In genomic region chr7:149773446-149774236, GRCh38 we compare ENCODE assay signal across 9 cellular contexts. TPM values are rescaled to one million over a fixed set of nuclear protein-coding genes. Genes with fewer than 3 reads are reported as not detected.
DNase-seq lines count a peak whose midpoint lies in the region; ATAC-seq and TF ChIP-seq lines count a peak whose summit lies in the region.
"Had no signal": no experiment of that assay in that cellular context is flagged by ENCODE, and none has a peak within 500 bp of the region (broad histone marks: within the 10 kb centered on the region; RNA-seq: fewer than 3 reads in every experiment).

TSS of gene ZNF467 (minus strand) at chr7:149773588. CDS start at chr7:149771032, 2,556 bp downstream.

- H3K36me3 Mint-ChIP-seq in activated T-helper 2 cell treated with anti-CD3 and anti-CD28 coated beads, Interferon-gamma antibody, Interleukin-2, Interleukin-4, amounts not matched to agents 10 μg/mL and 5 μg/mL and 100 μg/mL, durations not matched to agents 14 hours and 24 hours and 36 hours (ENCODE audit: low read depth) = no peaks in the 10 kb centered on the region

- H3K27ac Mint-ChIP-seq in activated T-helper 2 cell treated with anti-CD3 and anti-CD28 coated beads, Interferon-gamma antibody, Interleukin-2, Interleukin-4, amounts not matched to agents 10 μg/mL and 5 μg/mL and 100 μg/mL, durations not matched to agents 14 hours and 24 hours and 36 hours = no peak within 1 kb of the TSS

- peaks cover 3% of the 10 kb centered on the region for H3K4me1 Mint-ChIP-seq in activated T-helper 2 cell treated with anti-CD3 and anti-CD28 coated beads, Interferon-gamma antibody, Interleukin-2, Interleukin-4, amounts not matched to agents 10 μg/mL and 5 μg/mL and 100 μg/mL, durations not matched to agents 14 hours and 24 hours and 36 hours (ENCODE audit: low read depth)

- peaks cover 37% of the 10 kb centered on the region for H3K27me3 ChIP-seq in neutrophil

- H3K4me3 Mint-ChIP-seq in activated T-helper 2 cell treated with anti-CD3 and anti-CD28 coated beads, Interferon-gamma antibody, Interleukin-2, Interleukin-4, amounts not matched to agents 10 μg/mL and 5 μg/mL and 100 μg/mL, durations not matched to agents 14 hours and 24 hours and 36 hours (ENCODE audit: low read depth) = peak within 1 kb of the TSS; percentile 57

- peak within 1 kb of the TSS; percentile 87 to 88 for H3K4me3 ChIP-seq in neutrophil (ENCODE audit: low read depth in 1 of 2, low read length in 1 of 2)

- H3K4me1 ChIP-seq in neutrophil (ENCODE audit: control insufficient read depth in 1 of 2, insufficient read depth in 1 of 2, low read depth in 1 of 2, low read length in 1 of 2) = peaks cover 35 to 43% of the 10 kb centered on the region in 2 experiments

- peaks cover 24% of the 10 kb centered on the region for H3K36me3 ChIP-seq in neutrophil

- no peaks in the 10 kb centered on the region for H3K9me3 ChIP-seq in neutrophil

- H3K9me3 Mint-ChIP-seq in activated T-helper 2 cell treated with anti-CD3 and anti-CD28 coated beads, Interferon-gamma antibody, Interleukin-2, Interleukin-4, amounts not matched to agents 10 μg/mL and 5 μg/mL and 100 μg/mL, durations not matched to agents 14 hours and 24 hours and 36 hours = no peaks in the 10 kb centered on the region

- ATAC-seq in HG02870 (IDR thresholded peaks at IDR 0.05; ENCODE audit: unreplicated experiment) = no peak

- peak within 1 kb of the TSS; percentile 96 for H3K27ac ChIP-seq in neutrophil

- DNase-seq in EH (ENCODE audit: low read depth) (peak; percentile 41), NCI-H2171 (lab: John Stamatoyannopoulos, UW) (peak; percentile 63), globus pallidus (ENCODE audit: low spot score) (peak; percentile 41), T1000 (lab: John Stamatoyannopoulos, UW) (no peak), AG08396 (ENCODE audit: low spot score) (no peak)
- DNase-seq in activated T-helper 2 cell treated with anti-CD3 and anti-CD28 coated beads, Interferon-gamma antibody, Interleukin-2, Interleukin-4, amounts not matched to agents 10 μg/mL and 5 μg/mL and 100 μg/mL, durations not matched to agents 14 hours and 24 hours and 36 hours (ENCODE audit: low spot score) = no peak

- intact Hi-C loops in activated T-helper 2 cell treated with anti-CD3 and anti-CD28 coated beads, Interferon-gamma antibody, Interleukin-2, Interleukin-4, amounts not matched to agents 10 μg/mL and 5 μg/mL and 100 μg/mL, durations not matched to agents 14 hours and 24 hours and 36 hours (cut with micrococcal nuclease) = loop anchor here (5.0 kb wide), 2 partner anchors 64 to 99 kb away; partner anchors contain the start of genes ATP6V0E2 and ZNF862

- no peak for TF ChIP-seq CTCF in neutrophil (IDR thresholded peaks at IDR 0.05)

- peaks cover 32% of the 10 kb centered on the region for H3K27me3 Mint-ChIP-seq in activated T-helper 2 cell treated with anti-CD3 and anti-CD28 coated beads, Interferon-gamma antibody, Interleukin-2, Interleukin-4, amounts not matched to agents 10 μg/mL and 5 μg/mL and 100 μg/mL, durations not matched to agents 14 hours and 24 hours and 36 hours (ENCODE audit: low read depth)

RNA-seq across cellular contexts. Expression of gene ZNF467, which starts in this region (rescaled TPM):
- total RNA-seq in activated T-helper 2 cell treated with anti-CD3 and anti-CD28 coated beads, Interferon-gamma antibody, Interleukin-2, Interleukin-4, amounts not matched to agents 10 μg/mL and 5 μg/mL and 100 μg/mL, durations not matched to agents 14 hours and 24 hours and 36 hours = not detected in 2 replicates
- total RNA-seq: RPMI7951 had no signal

Comparison
In these comparisons a context has a peak if more than half of its experiments do, and no peak if none do; other contexts are left out.
1. DNase-seq: peak in EH (single experiment), NCI-H2171 (single experiment) and globus pallidus (single experiment); none in activated T-helper 2 cell treated with anti-CD3 and anti-CD28 coated beads, Interferon-gamma antibody, Interleukin-2, Interleukin-4, amounts not matched to agents 10 μg/mL and 5 μg/mL and 100 μg/mL, durations not matched to agents 14 hours and 24 hours and 36 hours (single experiment), T1000 (single experiment) and AG08396 (single experiment).